10 cellular contexts compared by ENCODE assay signal in genomic region chr6:32174416-32174815, GRCh38. TPM values are rescaled to one million over a fixed set of nuclear protein-coding genes. Genes with fewer than 3 reads are reported as not detected.
DNase-seq lines count a peak whose midpoint lies in the region; ATAC-seq and TF ChIP-seq lines count a peak whose summit lies in the region.
"Had no signal": no experiment of that assay in that cellular context is flagged by ENCODE, and none has a peak within 500 bp of the region (broad histone marks: within the 10 kb centered on the region; RNA-seq: fewer than 3 reads in every experiment).

No MANE protein-coding gene starts in this region.

- peaks cover 30% of the 10 kb centered on the region for H3K36me3 Mint-ChIP-seq in activated naive CD4-positive, alpha-beta T cell treated with anti-CD3 and anti-CD28 coated beads, Interleukin-2, amount 10 ng/mL, durations not matched to agents 7 days and 5 days
- peaks cover 11% of the 10 kb centered on the region for H3K36me3 Mint-ChIP-seq in activated CD4-positive, alpha-beta memory T cell treated with anti-CD3 and anti-CD28 coated beads for 36 hours
- peaks cover 34% of the 10 kb centered on the region for H3K36me3 Mint-ChIP-seq in stimulated activated effector memory CD8-positive, alpha-beta T cell treated with anti-CD3 and anti-CD28 coated beads, Interleukin-12 subunit alpha, Interleukin-12 subunit beta, amount 100 ng/mL, for 72 hours

- H3K4me1 Mint-ChIP-seq in activated naive CD4-positive, alpha-beta T cell treated with anti-CD3 and anti-CD28 coated beads, Interleukin-2, amount 10 ng/mL, durations not matched to agents 7 days and 5 days, result peaks cover 55% of the 10 kb centered on the region
- peaks cover 46% of the 10 kb centered on the region for H3K4me1 Mint-ChIP-seq in activated CD4-positive, alpha-beta memory T cell treated with anti-CD3 and anti-CD28 coated beads for 36 hours (ENCODE audit: low read depth)
- H3K4me1 Mint-ChIP-seq in stimulated activated effector memory CD8-positive, alpha-beta T cell treated with anti-CD3 and anti-CD28 coated beads, Interleukin-12 subunit alpha, Interleukin-12 subunit beta, amount 100 ng/mL, for 72 hours, result peaks cover 69% of the 10 kb centered on the region

- CTCF ChIA-PET in activated naive CD4-positive, alpha-beta T cell treated with anti-CD3 and anti-CD28 coated beads, Interleukin-2, amount 10 ng/mL, durations not matched to agents 7 days and 5 days (lab: Charles Lee), result no interaction called here
- CTCF ChIA-PET in activated CD4-positive, alpha-beta memory T cell treated with anti-CD3 and anti-CD28 coated beads for 36 hours (lab: Charles Lee), result no interaction called here

- TF ChIP-seq EP300 in ovary (IDR thresholded peaks at IDR 0.05), result no peak

- POLR2A ChIA-PET in activated CD4-positive, alpha-beta memory T cell treated with anti-CD3 and anti-CD28 coated beads for 36 hours (lab: Charles Lee), result no interaction called here

- H3K9me3 Mint-ChIP-seq in activated naive CD4-positive, alpha-beta T cell treated with anti-CD3 and anti-CD28 coated beads, Interleukin-2, amount 10 ng/mL, durations not matched to agents 7 days and 5 days, result no peaks in the 10 kb centered on the region
- H3K9me3 Mint-ChIP-seq in activated CD4-positive, alpha-beta memory T cell treated with anti-CD3 and anti-CD28 coated beads for 36 hours, result no peaks in the 10 kb centered on the region
- H3K9me3 Mint-ChIP-seq in stimulated activated effector memory CD8-positive, alpha-beta T cell treated with anti-CD3 and anti-CD28 coated beads, Interleukin-12 subunit alpha, Interleukin-12 subunit beta, amount 100 ng/mL, for 72 hours, result no peaks in the 10 kb centered on the region

- peak overlapping the region; percentile 92 for H3K4me3 ChIP-seq in fibroblast of villous mesenchyme (ENCODE audit: low read depth, low read length)
- H3K4me3 ChIP-seq in ovary, result no peak overlapping the region
- no peak overlapping the region for H3K4me3 ChIP-seq in body of pancreas

- 67 to 86% (median 71%) methylated on average over 1 of the region's 1 CpG for WGBS in ovary, 3 donors
- WGBS in body of pancreas, 2 donors, result 79 to 83% methylated on average over 1 of the region's 1 CpG

- H3K36me3 ChIP-seq in ovary, result no peaks in the 10 kb centered on the region
- H3K36me3 ChIP-seq in body of pancreas (replicated peaks in 1 of 2; ENCODE audit: insufficient read depth in 1 of 2, low read depth in 2 of 2), result no peaks in the 10 kb centered on the region

- H3K4me1 ChIP-seq in ovary (ENCODE audit: insufficient read depth) (peaks cover 5% of the 10 kb centered on the region), body of pancreas (peaks cover 32% of the 10 kb centered on the region)

- H3K27ac Mint-ChIP-seq in activated naive CD4-positive, alpha-beta T cell treated with anti-CD3 and anti-CD28 coated beads, Interleukin-2, amount 10 ng/mL, durations not matched to agents 7 days and 5 days, result no peak overlapping the region
- H3K27ac Mint-ChIP-seq in activated CD4-positive, alpha-beta memory T cell treated with anti-CD3 and anti-CD28 coated beads for 36 hours, result no peak overlapping the region
- H3K27ac Mint-ChIP-seq in stimulated activated effector memory CD8-positive, alpha-beta T cell treated with anti-CD3 and anti-CD28 coated beads, Interleukin-12 subunit alpha, Interleukin-12 subunit beta, amount 100 ng/mL, for 72 hours, result no peak overlapping the region

- H3K27ac ChIP-seq in ovary (no peak overlapping the region), body of pancreas (no peak overlapping the region)

- no peaks in the 10 kb centered on the region for H3K27me3 ChIP-seq in ovary
- H3K27me3 ChIP-seq in body of pancreas, result no peaks in the 10 kb centered on the region
- H3K27me3 ChIP-seq: heart left ventricle, spleen had no signal

- no peaks in the 10 kb centered on the region for H3K9me3 ChIP-seq in ovary
- no peaks in the 10 kb centered on the region for H3K9me3 ChIP-seq in body of pancreas
- H3K9me3 ChIP-seq: heart left ventricle, spleen had no signal

- no peak for TF ChIP-seq POLR2A in ovary (IDR thresholded peaks at IDR 0.05)
- no peak for TF ChIP-seq POLR2A in body of pancreas (IDR thresholded peaks at IDR 0.05)

- peak overlapping the region; percentile 85 for H3K4me3 Mint-ChIP-seq in activated naive CD4-positive, alpha-beta T cell treated with anti-CD3 and anti-CD28 coated beads, Interleukin-2, amount 10 ng/mL, durations not matched to agents 7 days and 5 days
- H3K4me3 Mint-ChIP-seq in activated CD4-positive, alpha-beta memory T cell treated with anti-CD3 and anti-CD28 coated beads for 36 hours, result peak overlapping the region; percentile 3
- H3K4me3 Mint-ChIP-seq in stimulated activated effector memory CD8-positive, alpha-beta T cell treated with anti-CD3 and anti-CD28 coated beads, Interleukin-12 subunit alpha, Interleukin-12 subunit beta, amount 100 ng/mL, for 72 hours, result peak overlapping the region; percentile 83

- intact Hi-C loops in activated CD4-positive, alpha-beta memory T cell treated with anti-CD3 and anti-CD28 coated beads for 36 hours (cut with micrococcal nuclease), result loop anchor here (10.0 kb wide), 1 partner anchor 200 kb away; the partner anchor contains the start of gene DXO
- intact Hi-C loops in ovary (cut with DNase I), result loop anchor here in 1 of 4 donors (5.0 kb wide), 1 partner anchor 57 kb away; no protein-coding TSS in a partner anchor
- intact Hi-C loops in body of pancreas (cut with DNase I), result no loop called here

- no peak for ATAC-seq in stimulated activated effector memory CD8-positive, alpha-beta T cell treated with anti-CD3 and anti-CD28 coated beads, Interleukin-12 subunit alpha, Interleukin-12 subunit beta, amount 100 ng/mL, for 72 hours
- no peak for ATAC-seq in body of pancreas
- ATAC-seq: heart left ventricle had no signal

- H3K27me3 Mint-ChIP-seq in activated naive CD4-positive, alpha-beta T cell treated with anti-CD3 and anti-CD28 coated beads, Interleukin-2, amount 10 ng/mL, durations not matched to agents 7 days and 5 days, result no peaks in the 10 kb centered on the region
- no peaks in the 10 kb centered on the region for H3K27me3 Mint-ChIP-seq in activated CD4-positive, alpha-beta memory T cell treated with anti-CD3 and anti-CD28 coated beads for 36 hours

- TF ChIP-seq CTCF in fibroblast of villous mesenchyme (IDR thresholded peaks at IDR 0.05; ENCODE audit: insufficient read depth, low read depth, low read length), result no peak
- no peak for TF ChIP-seq CTCF in ovary (IDR thresholded peaks at IDR 0.05)
- TF ChIP-seq CTCF in body of pancreas (IDR thresholded peaks at IDR 0.05), result no peak

- DNase-seq in activated naive CD4-positive, alpha-beta T cell treated with anti-CD3 and anti-CD28 coated beads, Interleukin-2, amount 10 ng/mL, durations not matched to agents 7 days and 5 days, result no peak
- no peak for DNase-seq in activated naive CD4-positive, alpha-beta T cell treated with anti-CD3 and anti-CD28 coated beads, Interleukin-2, amount 50 U/mL, for 16 hours
- DNase-seq in activated CD4-positive, alpha-beta memory T cell treated with anti-CD3 and anti-CD28 coated beads for 36 hours, result no peak
- DNase-seq in fibroblast of villous mesenchyme (ENCODE audit: low read depth) (no peak), ovary (no peak), body of pancreas (no peak), H4 (ENCODE audit: low spot score) (no peak)
- DNase-seq in stimulated activated effector memory CD8-positive, alpha-beta T cell treated with anti-CD3 and anti-CD28 coated beads, Interleukin-12 subunit alpha, Interleukin-12 subunit beta, amount 100 ng/mL, for 72 hours (ENCODE audit: low spot score in 2 of 2), result no peak
- DNase-seq: heart left ventricle, spleen had no signal

RNA-seq across cellular contexts. Expression of gene AGPAT1, which starts 1.5 kb away (rescaled TPM):
- 10 to 100 TPM; 34.0 to 34.8 TPM for total RNA-seq in activated CD4-positive, alpha-beta memory T cell treated with anti-CD3 and anti-CD28 coated beads for 36 hours
- total RNA-seq in fibroblast of villous mesenchyme (21.9 and 30.2 TPM in 2 replicates), ovary (10 to 100 TPM; 29.6 to 82.4 (median 60.6) TPM), body of pancreas (10 to 100 TPM; 13.2 to 16.1 TPM)
- 10 to 100 TPM; 53.5 to 75.7 TPM for polyA plus RNA-seq in ovary
- 45.6 and 51.3 TPM in 2 replicates for total RNA-seq in H4 (2014; rRNA removed; shearing (Covaris generic))

RNA-seq across cellular contexts. Expression of gene RNF5, which starts 3.8 kb away (rescaled TPM):
- total RNA-seq in activated CD4-positive, alpha-beta memory T cell treated with anti-CD3 and anti-CD28 coated beads for 36 hours, result 10 to 100 TPM; 60.8 to 63.8 TPM
- 22.5 and 37.6 TPM in 2 replicates for total RNA-seq in fibroblast of villous mesenchyme
- 10 to 100 TPM; 49.2 to 81.6 (median 75.4) TPM for total RNA-seq in ovary
- polyA plus RNA-seq in ovary, result 100 to 1,000 TPM in 1 of 2 donors, 10 to 100 TPM in 1; 88.6 to 103 TPM
- total RNA-seq in body of pancreas, result 10 to 100 TPM; 34.0 to 62.0 TPM
- 55.7 and 56.9 TPM in 2 replicates for total RNA-seq in H4 (2014; rRNA removed; shearing (Covaris generic))

RNA-seq across cellular contexts. Expression of gene AGER, which starts 9.6 kb away (rescaled TPM):
- total RNA-seq in activated CD4-positive, alpha-beta memory T cell treated with anti-CD3 and anti-CD28 coated beads for 36 hours, result 10 to 100 TPM; 16.5 to 23.5 TPM
- total RNA-seq in fibroblast of villous mesenchyme (0.32 and 0.86 TPM in 2 replicates), ovary (10 to 100 TPM in 1 of 7 donors, 1 to 10 TPM in 6; 3.4 to 12.8 (median 8.1) TPM), body of pancreas (1 to 10 TPM; 3.0 to 4.9 TPM)
- 1 to 10 TPM; 5.1 to 5.9 TPM for polyA plus RNA-seq in ovary
- total RNA-seq in H4 (2014; rRNA removed; shearing (Covaris generic)), result 0.41 TPM in 1 of 2 replicates, not detected in the other

RNA-seq across cellular contexts. Expression of gene EGFL8, which starts 10.0 kb away (rescaled TPM):
- total RNA-seq in activated CD4-positive, alpha-beta memory T cell treated with anti-CD3 and anti-CD28 coated beads for 36 hours, result 1 to 10 TPM; 6.5 to 7.1 TPM
- total RNA-seq in fibroblast of villous mesenchyme (0.97 and 2.6 TPM in 2 replicates), ovary (10 to 100 TPM; 11.8 to 47.3 (median 36.8) TPM), body of pancreas (1 to 10 TPM; 5.7 to 6.9 TPM)
- polyA plus RNA-seq in ovary, result 10 to 100 TPM; 29.8 to 36.7 TPM
- 0.43 and 1.7 TPM in 2 replicates for total RNA-seq in H4 (2014; rRNA removed; shearing (Covaris generic))

RNA-seq across cellular contexts. Expression of gene PBX2, which starts 15.6 kb away (rescaled TPM):
- 10 to 100 TPM; 63.4 to 65.9 TPM for total RNA-seq in activated CD4-positive, alpha-beta memory T cell treated with anti-CD3 and anti-CD28 coated beads for 36 hours
- total RNA-seq in fibroblast of villous mesenchyme, result 29.0 and 35.4 TPM in 2 replicates
- 100 to 1,000 TPM in 4 of 7 donors, 10 to 100 TPM in 3; 39.3 to 110 (median 100) TPM for total RNA-seq in ovary
- 10 to 100 TPM; 74.0 to 75.5 TPM for polyA plus RNA-seq in ovary
- total RNA-seq in body of pancreas, result 10 to 100 TPM; 28.8 to 31.3 TPM
- 14.3 and 17.4 TPM in 2 replicates for total RNA-seq in H4 (2014; rRNA removed; shearing (Covaris generic))

Comparison
In these comparisons a context has a peak if more than half of its experiments do, and no peak if none do; other contexts are left out.
1. H3K4me3 Mint-ChIP-seq: peak in every context shown above with its lines; median percentile 85 in activated naive CD4-positive, alpha-beta T cell treated with anti-CD3 and anti-CD28 coated beads, Interleukin-2, amount 10 ng/mL, durations not matched to agents 7 days and 5 days; 83 in stimulated activated effector memory CD8-positive, alpha-beta T cell treated with anti-CD3 and anti-CD28 coated beads, Interleukin-12 subunit alpha, Interleukin-12 subunit beta, amount 100 ng/mL, for 72 hours; 3 in activated CD4-positive, alpha-beta memory T cell treated with anti-CD3 and anti-CD28 coated beads for 36 hours.